ENCODE assay signal across 8 cellular contexts in the genomic region with DNA sequence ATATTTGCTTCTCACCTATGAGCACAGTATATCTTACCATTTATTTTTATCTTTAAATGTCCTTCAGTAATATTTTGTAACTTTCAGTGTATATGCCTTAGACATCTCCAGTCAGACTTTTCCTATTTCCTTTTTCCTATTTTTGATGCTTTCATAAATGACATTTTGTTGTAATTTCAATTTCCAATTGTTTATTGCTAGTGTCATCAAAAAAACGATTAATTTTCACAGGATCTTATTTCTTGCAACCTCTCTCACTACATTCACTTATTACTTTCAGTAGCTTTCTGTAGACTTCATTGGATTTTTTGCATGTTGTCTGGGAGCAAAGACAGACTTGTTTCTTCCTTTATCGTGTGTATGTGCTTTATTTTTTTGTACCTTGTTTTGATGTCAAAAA.
"Had no signal": no experiment of that assay in that cellular context is flagged by ENCODE, and none has a peak within 500 bp of the region (broad histone marks: within the 10 kb centered on the region; RNA-seq: fewer than 3 reads in every experiment).

No MANE protein-coding gene starts in this region.

- H2AFZ ChIP-seq: GM23338 had no signal

- DNase-seq: H9, HCEC 1CT, KBM-7 had no signal

- H3K4me3 ChIP-seq: GM23338 had no signal

- H3K4me2 ChIP-seq: GM23338, KMS-11 had no signal

- H3K9ac ChIP-seq: KMS-11 had no signal

- ATAC-seq: GM23338 had no signal

- FAIRE-seq: H1, H54, HTR-8/SVneo had no signal

- H3K27ac ChIP-seq: KMS-11 had no signal
